In the genomic region with DNA sequence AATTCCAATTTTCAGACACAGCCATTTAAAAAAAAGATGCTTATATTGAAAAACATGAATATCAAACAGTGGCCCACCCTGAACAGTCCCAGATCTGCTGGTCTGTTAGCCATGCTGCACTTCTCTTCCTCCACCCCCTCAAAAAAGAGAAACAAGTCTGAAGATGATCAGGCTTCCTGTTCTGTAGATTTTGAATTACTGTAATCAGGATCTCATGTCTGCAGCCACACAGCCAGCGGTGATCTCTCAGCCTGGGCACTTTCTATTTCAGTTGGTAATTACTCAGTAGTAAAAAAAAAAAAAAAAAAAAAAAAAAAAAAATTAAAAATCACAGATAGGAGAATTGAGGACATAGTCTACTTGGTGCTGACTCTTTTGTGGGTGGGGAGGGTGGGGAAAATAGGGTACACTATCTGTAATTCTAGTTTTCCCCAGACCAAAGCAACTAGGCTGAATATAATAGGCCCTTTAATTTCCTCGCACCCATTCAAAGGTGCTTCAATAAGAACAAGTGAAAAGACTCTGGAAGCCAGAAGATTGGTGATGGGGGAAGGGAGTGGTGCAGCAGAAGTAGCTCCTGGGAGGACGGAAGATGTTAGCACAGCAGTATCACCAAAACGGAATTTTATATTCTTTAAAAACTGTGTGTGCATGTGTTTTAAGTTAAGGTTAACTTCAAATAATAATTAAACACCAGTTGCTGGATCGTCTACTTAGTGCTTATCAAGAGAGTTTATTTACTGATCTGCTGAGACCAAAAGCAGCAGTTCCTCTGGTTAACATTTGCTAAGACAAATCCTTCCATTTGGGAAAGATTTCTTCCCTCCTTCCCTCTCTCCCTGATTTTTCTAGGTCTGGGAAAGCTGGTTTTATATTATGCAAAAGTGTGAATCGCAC, we compare ENCODE assay signal across 8 cellular contexts. TPM values are rescaled to one million over a fixed set of nuclear protein-coding genes. Genes with fewer than 3 reads are reported as not detected.
DNase-seq lines count a peak whose midpoint lies in the region; ATAC-seq and FAIRE-seq lines count a peak whose summit lies in the region.

No MANE protein-coding gene starts in this region.

- peaks cover 24% of the 10 kb centered on the region for H3K4me1 Mint-ChIP-seq in activated T-cell treated with anti-CD3 and anti-CD28 coated beads, Interleukin-2, amount 50 U/mL, for 24 hours (ENCODE audit: low read depth)

- H3K27ac Mint-ChIP-seq in activated T-cell treated with anti-CD3 and anti-CD28 coated beads, Interleukin-2, amount 50 U/mL, for 24 hours, result peak overlapping the region; percentile 93

- in situ Hi-C loops in ACHN (cut with HindIII; ENCODE audit: low pct_ligation_motif_present, low pct_unique_long_range_greater_than_20kb, low sequenced_read_pairs), result no loop called here

- no peaks in the 10 kb centered on the region for H3K9me3 ChIP-seq in small intestine (ENCODE audit: control insufficient read depth, low read depth)

- ATAC-seq in HG03025 (IDR thresholded peaks at IDR 0.05; ENCODE audit: low FRiP score, unreplicated experiment), result peak; percentile 47

- FAIRE-seq in small intestine (lab: Jason Lieb, UNC), result no peak

- peak overlapping the region; percentile 57 to 62 for H3K27ac ChIP-seq in small intestine (ENCODE audit: low read depth in 1 of 2, low read length in 1 of 2)

- H3K4me1 ChIP-seq in small intestine (ENCODE audit: control insufficient read depth in 2 of 2, insufficient read depth in 1 of 2, low read depth in 1 of 2, low read length in 1 of 2), result peaks cover 3 to 9% of the 10 kb centered on the region in 2 donors

- H3K27me3 Mint-ChIP-seq in activated T-cell treated with anti-CD3 and anti-CD28 coated beads, Interleukin-2, amount 50 U/mL, for 24 hours, result no peaks in the 10 kb centered on the region

- H3K27me3 ChIP-seq in small intestine (ENCODE audit: control insufficient read depth in 2 of 2, insufficient read depth in 2 of 2, low read length in 2 of 2), result no peaks in the 10 kb centered on the region

- H3K36me3 Mint-ChIP-seq in activated T-cell treated with anti-CD3 and anti-CD28 coated beads, Interleukin-2, amount 50 U/mL, for 24 hours (ENCODE audit: low read depth), result no peaks in the 10 kb centered on the region

- H3K9me3 Mint-ChIP-seq in activated T-cell treated with anti-CD3 and anti-CD28 coated beads, Interleukin-2, amount 50 U/mL, for 24 hours, result no peaks in the 10 kb centered on the region

- 3 to 18% (median 14%) methylated on average over 6 of the region's 6 CpGs for WGBS in small intestine, 3 donors

- H3K36me3 ChIP-seq in small intestine (ENCODE audit: control insufficient read depth in 2 of 2, insufficient read depth in 2 of 2, low read length in 2 of 2), result no peaks in the 10 kb centered on the region

- DNase-seq in activated T-cell treated with anti-CD3 and anti-CD28 coated beads, Interleukin-2, amount 50 U/mL, for 24 hours, result no peak
- DNase-seq in activated T-cell treated with anti-CD3 and anti-CD28 coated beads for 4 hours (no peak), SIG-M5 treated with dmso at 0.1 percent for 504 hours (lab: John Stamatoyannopoulos, UW; ENCODE audit: unreplicated experiment) (peak; percentile 58), foreskin melanocyte (peak; percentile 34), small intestine (peak; percentile 51), NCI-H1694 (lab: John Stamatoyannopoulos, UW) (no peak), ACHN (no peak)

- no peak overlapping the region for H3K4me3 ChIP-seq in small intestine (ENCODE audit: low read depth in 1 of 2, low read length in 2 of 2)

- peak overlapping the region; percentile 69 for H3K4me3 Mint-ChIP-seq in activated T-cell treated with anti-CD3 and anti-CD28 coated beads, Interleukin-2, amount 50 U/mL, for 24 hours

RNA-seq across cellular contexts. Expression of a gene that starts 47.1 kb away (rescaled TPM):
- polyA plus RNA-seq in small intestine, result 10 to 100 TPM in 2 of 3 donors, 1 to 10 TPM in 1; 6.5 to 28.6 (median 11.9) TPM

Comparison
In these comparisons a context has a peak if more than half of its experiments do, and no peak if none do; other contexts are left out.
1. DNase-seq: peak in SIG-M5 treated with dmso at 0.1 percent for 504 hours (single experiment), foreskin melanocyte (single experiment) and small intestine (single experiment); none in activated T-cell treated with anti-CD3 and anti-CD28 coated beads, Interleukin-2, amount 50 U/mL, for 24 hours (single experiment), activated T-cell treated with anti-CD3 and anti-CD28 coated beads for 4 hours (single experiment), NCI-H1694 (single experiment) and ACHN (single experiment).